ENCODE assay signal across 9 cellular contexts in genomic region chr14:23631702-23632460, GRCh38. TPM values are rescaled to one million over a fixed set of nuclear protein-coding genes. Genes with fewer than 3 reads are reported as not detected.
A peak's percentile ranks its signal among the peaks of the same experiment; 100 is the strongest.
DNase-seq lines count a peak whose midpoint lies in the region; ATAC-seq lines count a peak whose summit lies in the region.
"Had no signal": no experiment of that assay in that cellular context is flagged by ENCODE, and none has a peak within 500 bp of the region (broad histone marks: within the 10 kb centered on the region; RNA-seq: fewer than 3 reads in every experiment).

No MANE protein-coding gene starts in this region.

- ATAC-seq in GM21576 (IDR thresholded peaks at IDR 0.05; ENCODE audit: unreplicated experiment): peak; percentile 58
- peak; percentile 88 to 89 for ATAC-seq in left cardiac atrium

- intact Hi-C loops in left cardiac atrium (cut with DNase I): loop anchor here (1.0 to 5.0 kb wide), 2 partner anchors 298 to 300 kb away; no protein-coding TSS in a partner anchor

- peak; percentile 53 for DNase-seq in COR-L47 (lab: John Stamatoyannopoulos, UW)
- peak; percentile 72 for DNase-seq in NAMALWA (ENCODE audit: low spot score)
- DNase-seq in T follicular helper cell (ENCODE audit: low read depth): peak; percentile 56
- DNase-seq in amniotic epithelial cell (ENCODE audit: low read depth): peak; percentile 62
- peak; percentile 70 for DNase-seq in left cardiac atrium
- peak; percentile 32 for DNase-seq in pulmonary artery endothelial cell (ENCODE audit: low read depth, low spot score)
- DNase-seq in ureter (ENCODE audit: low spot score): peak; percentile 89

RNA-seq across cellular contexts. Expression of gene DHRS2, which starts 4.3 kb away (rescaled TPM):
- total RNA-seq in left cardiac atrium: not detected
- total RNA-seq in pulmonary artery endothelial cell: 0.07 and 0.21 TPM in 2 replicates
- total RNA-seq in ureter: 1,842 TPM

RNA-seq across cellular contexts. Expression of gene JPH4, which starts 53.3 kb away (rescaled TPM):
- total RNA-seq in left cardiac atrium: under 1 TPM; 0.24 to 0.68 TPM
- total RNA-seq in pulmonary artery endothelial cell: not detected in 2 replicates
- total RNA-seq in ureter: 5.3 TPM
- total RNA-seq: T-helper 2 cell treated with Interferon-gamma antibody and Interleukin-4, amounts not matched to agents 100 ng/mL and 5 ng/mL, for 36 hours had no signal

Comparison
In these comparisons a context has a peak if more than half of its experiments do, and no peak if none do; other contexts are left out.
1. Peak in every context shown above with its lines: DNase-seq and ATAC-seq.
2. DNase-seq: peak in every context shown above with its lines; median percentile 89 in ureter; 72 in NAMALWA; 70 in left cardiac atrium; 62 in amniotic epithelial cell; 56 in T follicular helper cell; 53 in COR-L47; 32 in pulmonary artery endothelial cell.
3. RNA of gene DHRS2, which starts 4.3 kb away (total RNA-seq): 1,842 TPM in ureter (single experiment); 0.07 to 0.21 TPM in pulmonary artery endothelial cell and not detected in left cardiac atrium; every median in the first group is over 1,000 times any median in the second.